ENCODE assay signal across 1 cellular context in genomic region chr16:84607061-84607460, GRCh38.
TF ChIP-seq lines count a peak whose summit lies in the region.

No MANE protein-coding gene starts in this region.

TF ChIP-seq in K562, 482 proteins besides CTCF, POLR2A, EP300 and RAD21:
- TF ChIP-seq TAF9B (IDR thresholded peaks at IDR 0.05; ENCODE audit: partially characterized antibody), result no peak
- TF ChIP-seq, protein P1, sequence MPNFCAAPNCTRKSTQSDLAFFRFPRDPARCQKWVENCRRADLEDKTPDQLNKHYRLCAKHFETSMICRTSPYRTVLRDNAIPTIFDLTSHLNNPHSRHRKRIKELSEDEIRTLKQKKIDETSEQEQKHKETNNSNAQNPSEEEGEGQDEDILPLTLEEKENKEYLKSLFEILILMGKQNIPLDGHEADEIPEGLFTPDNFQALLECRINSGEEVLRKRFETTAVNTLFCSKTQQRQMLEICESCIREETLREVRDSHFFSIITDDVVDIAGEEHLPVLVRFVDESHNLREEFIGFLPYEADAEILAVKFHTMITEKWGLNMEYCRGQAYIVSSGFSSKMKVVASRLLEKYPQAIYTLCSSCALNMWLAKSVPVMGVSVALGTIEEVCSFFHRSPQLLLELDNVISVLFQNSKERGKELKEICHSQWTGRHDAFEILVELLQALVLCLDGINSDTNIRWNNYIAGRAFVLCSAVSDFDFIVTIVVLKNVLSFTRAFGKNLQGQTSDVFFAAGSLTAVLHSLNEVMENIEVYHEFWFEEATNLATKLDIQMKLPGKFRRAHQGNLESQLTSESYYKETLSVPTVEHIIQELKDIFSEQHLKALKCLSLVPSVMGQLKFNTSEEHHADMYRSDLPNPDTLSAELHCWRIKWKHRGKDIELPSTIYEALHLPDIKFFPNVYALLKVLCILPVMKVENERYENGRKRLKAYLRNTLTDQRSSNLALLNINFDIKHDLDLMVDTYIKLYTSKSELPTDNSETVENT (CRISPR knock-in tag; IDR thresholded peaks at IDR 0.05), result 0 out of 2 replicates have a peak, but pooled peaks have one; percentile 31
